In genomic region chr11:2156416-2157182, GRCh38 we compare ENCODE assay signal across 8 cellular contexts. TPM values are rescaled to one million over a fixed set of nuclear protein-coding genes. Genes with fewer than 3 reads are reported as not detected.
DNase-seq lines count a peak whose midpoint lies in the region; ATAC-seq and TF ChIP-seq lines count a peak whose summit lies in the region.

No MANE protein-coding gene starts in this region.

- no peaks in the 10 kb centered on the region for H3K36me3 Mint-ChIP-seq in activated naive CD4-positive, alpha-beta T cell treated with anti-CD3 and anti-CD28 coated beads, Interleukin-2, amount 50 U/mL, for 72 hours

- H3K27me3 ChIP-seq in BE2C (no peaks in the 10 kb centered on the region), H7 (ENCODE audit: control insufficient read depth, insufficient read depth, low read length) (0 out of 2 replicates have a peak, but pooled peaks cover 1% of the 10 kb centered on the region), RWPE2 (ENCODE audit: insufficient read depth, poor library complexity, severe bottlenecking) (no peaks in the 10 kb centered on the region)

- H3K4me1 ChIP-seq in BE2C (no peaks in the 10 kb centered on the region; the same call in 1 of the 2 replicates), RWPE2 (ENCODE audit: insufficient read depth, poor library complexity, severe bottlenecking) (no peaks in the 10 kb centered on the region)

- DNase-seq in BE2C (peak; percentile 79), H7 (peak; percentile 96), RWPE2 (ENCODE audit: low spot score) (no peak), head of caudate nucleus (peak; percentile 44 to 87 (median 72)), posterior vena cava (ENCODE audit: low spot score) (peak; percentile 91)
- DNase-seq in activated naive CD4-positive, alpha-beta T cell treated with anti-CD3 and anti-CD28 coated beads, Interleukin-2, amount 50 U/mL, for 72 hours (ENCODE audit: low spot score in 2 of 2), result peak in 1 of 2 donors; percentile 79

- peak; percentile 62 for TF ChIP-seq CTCF in BE2C (IDR thresholded peaks at IDR 0.05; ENCODE audit: low read depth, low read length)
- peak; percentile 69 for TF ChIP-seq CTCF in RWPE2 (IDR thresholded peaks at IDR 0.05; ENCODE audit: poor library complexity, severe bottlenecking)

- ATAC-seq in RWPE2 (ENCODE audit: low read depth) (peak; percentile 50), HG03045 (IDR thresholded peaks at IDR 0.05; ENCODE audit: unreplicated experiment) (no peak), HG03175 (IDR thresholded peaks at IDR 0.05; ENCODE audit: unreplicated experiment) (no peak)
- ATAC-seq in activated naive CD4-positive, alpha-beta T cell treated with anti-CD3 and anti-CD28 coated beads, Interleukin-2, amount 50 U/mL, for 72 hours, result peak; percentile 60

- no peaks in the 10 kb centered on the region for H3K9me3 Mint-ChIP-seq in activated naive CD4-positive, alpha-beta T cell treated with anti-CD3 and anti-CD28 coated beads, Interleukin-2, amount 50 U/mL, for 72 hours

- no peak overlapping the region for H3K27ac ChIP-seq in RWPE2 (ENCODE audit: poor library complexity, severe bottlenecking)

- H3K4me3 ChIP-seq in BE2C (ENCODE audit: low read depth, low read length) (no peak overlapping the region), H7 (ENCODE audit: insufficient read depth, low read depth, low read length) (no peak overlapping the region), RWPE2 (ENCODE audit: severe bottlenecking) (no peak overlapping the region)

- no peaks in the 10 kb centered on the region for H3K36me3 ChIP-seq in BE2C
- no peaks in the 10 kb centered on the region for H3K36me3 ChIP-seq in H7 (replicated peaks; ENCODE audit: control insufficient read depth, insufficient read depth, low read length)
- no peaks in the 10 kb centered on the region for H3K36me3 ChIP-seq in RWPE2 (ENCODE audit: low read depth)

- H3K27ac Mint-ChIP-seq in activated naive CD4-positive, alpha-beta T cell treated with anti-CD3 and anti-CD28 coated beads, Interleukin-2, amount 50 U/mL, for 72 hours, result no peak overlapping the region

- H3K9me3 ChIP-seq in BE2C (no peaks in the 10 kb centered on the region), RWPE2 (ENCODE audit: severe bottlenecking) (no peaks in the 10 kb centered on the region)

- intact Hi-C loops in head of caudate nucleus (cut with DNase I) (loop anchor here (5.0 kb wide), 1 partner anchor 464 kb away; no protein-coding TSS in a partner anchor), posterior vena cava (cut with DNase I) (loop anchor here (5.0 to 10.0 kb wide), 3 partner anchors 272 to 464 kb away; partner anchors contain the start of gene TNNI2 (in 1 of the 2))

RNA-seq across cellular contexts. Expression of gene INS, which starts 4.4 kb away (rescaled TPM):
- not detected for polyA plus RNA-seq in BE2C (2012; ENCODE audit: insufficient read depth, insufficient read length, low read depth)
- not detected in 2 replicates for total RNA-seq in H7 (2014; rRNA removed; shearing (Covaris generic))
- not detected for total RNA-seq in activated naive CD4-positive, alpha-beta T cell treated with anti-CD3 and anti-CD28 coated beads, Interleukin-2, amount 50 U/mL, for 72 hours
- not detected for total RNA-seq in posterior vena cava

RNA-seq across cellular contexts. Expression of gene TH, which starts 15.0 kb away (rescaled TPM):
- polyA plus RNA-seq in BE2C (2012; ENCODE audit: insufficient read depth, insufficient read length, low read depth), result 141 TPM
- total RNA-seq in H7 (2014; rRNA removed; shearing (Covaris generic)), result not detected in 2 replicates
- total RNA-seq in activated naive CD4-positive, alpha-beta T cell treated with anti-CD3 and anti-CD28 coated beads, Interleukin-2, amount 50 U/mL, for 72 hours, result not detected
- total RNA-seq in posterior vena cava, result under 1 TPM in 1 of 2 donors, not detected in 1; 0.67 TPM

RNA-seq across cellular contexts. Expression of gene IGF2, which starts 17.4 kb away (rescaled TPM):
- 468 TPM for polyA plus RNA-seq in BE2C (2012; ENCODE audit: insufficient read depth, insufficient read length, low read depth)
- 0.78 and 1.2 TPM in 2 replicates for total RNA-seq in H7 (2014; rRNA removed; shearing (Covaris generic))
- 1 to 10 TPM in 1 of 2 donors, under 1 TPM in 1; 0.31 to 2.0 TPM for total RNA-seq in activated naive CD4-positive, alpha-beta T cell treated with anti-CD3 and anti-CD28 coated beads, Interleukin-2, amount 50 U/mL, for 72 hours
- total RNA-seq in posterior vena cava, result 100 to 1,000 TPM; 161 to 323 TPM

Comparison
In these comparisons a context has a peak if more than half of its experiments do, and no peak if none do; other contexts are left out.
1. ATAC-seq: peak in RWPE2 (single experiment) and activated naive CD4-positive, alpha-beta T cell treated with anti-CD3 and anti-CD28 coated beads, Interleukin-2, amount 50 U/mL, for 72 hours (2 of 2); none in HG03045 (single experiment) and HG03175 (single experiment).
2. RNA of gene IGF2, which starts 17.4 kb away (total RNA-seq): 161 to 323 TPM in posterior vena cava; 0.31 to 2.0 TPM in activated naive CD4-positive, alpha-beta T cell treated with anti-CD3 and anti-CD28 coated beads, Interleukin-2, amount 50 U/mL, for 72 hours and 0.78 to 1.2 TPM in H7; every median in the first group is over 10 times any median in the second.